In genomic region chr19:18710986-18711751, GRCh38 we compare ENCODE assay signal across 1 cellular context.
TF ChIP-seq lines count a peak whose summit lies in the region.

No MANE protein-coding gene starts in this region.

TF ChIP-seq in H1, 55 proteins besides CTCF, POLR2A, EP300 and RAD21 (continued from another document):
- TF ChIP-seq CHD2 (IDR thresholded peaks at IDR 0.05; ENCODE audit: low read length) (no peak), RXRA (IDR thresholded peaks at IDR 0.05; ENCODE audit: insufficient read depth, low read depth, low read length) (no peak), JUN (IDR thresholded peaks at IDR 0.05; ENCODE audit: low read depth, low read length) (no peak), EZH2 (IDR thresholded peaks at IDR 0.05; ENCODE audit: low read depth, low read length, severe bottlenecking) (no peak), HDAC2 (IDR thresholded peaks at IDR 0.05; ENCODE audit: borderline replicate concordance in 1 of 2, low read depth in 2 of 2, low read length in 2 of 2) (no peak), SIN3A (conservative IDR thresholded peaks at IDR 0.05 in 1 of 2, IDR thresholded peaks at IDR 0.05 in 1 of 2; ENCODE audit: low read depth in 1 of 2, low read length in 2 of 2) (no peak), SP4 (IDR thresholded peaks at IDR 0.05; ENCODE audit: low read length) (no peak), USF2 (IDR thresholded peaks at IDR 0.05; ENCODE audit: low read length) (no peak), TEAD4 (IDR thresholded peaks at IDR 0.05; ENCODE audit: low read depth, low read length) (no peak), RFX5 (IDR thresholded peaks at IDR 0.05; ENCODE audit: borderline replicate concordance, low read depth, low read length) (no peak), NANOG (IDR thresholded peaks at IDR 0.05; ENCODE audit: insufficient read depth, low read depth, low read length, poor library complexity, severe bottlenecking) (no peak), CTBP2 (IDR thresholded peaks at IDR 0.05; ENCODE audit: borderline replicate concordance, insufficient read depth, insufficient read length, low read length) (no peak), JUND (IDR thresholded peaks at IDR 0.05; ENCODE audit: low read length) (no peak)
